In the genomic region with DNA sequence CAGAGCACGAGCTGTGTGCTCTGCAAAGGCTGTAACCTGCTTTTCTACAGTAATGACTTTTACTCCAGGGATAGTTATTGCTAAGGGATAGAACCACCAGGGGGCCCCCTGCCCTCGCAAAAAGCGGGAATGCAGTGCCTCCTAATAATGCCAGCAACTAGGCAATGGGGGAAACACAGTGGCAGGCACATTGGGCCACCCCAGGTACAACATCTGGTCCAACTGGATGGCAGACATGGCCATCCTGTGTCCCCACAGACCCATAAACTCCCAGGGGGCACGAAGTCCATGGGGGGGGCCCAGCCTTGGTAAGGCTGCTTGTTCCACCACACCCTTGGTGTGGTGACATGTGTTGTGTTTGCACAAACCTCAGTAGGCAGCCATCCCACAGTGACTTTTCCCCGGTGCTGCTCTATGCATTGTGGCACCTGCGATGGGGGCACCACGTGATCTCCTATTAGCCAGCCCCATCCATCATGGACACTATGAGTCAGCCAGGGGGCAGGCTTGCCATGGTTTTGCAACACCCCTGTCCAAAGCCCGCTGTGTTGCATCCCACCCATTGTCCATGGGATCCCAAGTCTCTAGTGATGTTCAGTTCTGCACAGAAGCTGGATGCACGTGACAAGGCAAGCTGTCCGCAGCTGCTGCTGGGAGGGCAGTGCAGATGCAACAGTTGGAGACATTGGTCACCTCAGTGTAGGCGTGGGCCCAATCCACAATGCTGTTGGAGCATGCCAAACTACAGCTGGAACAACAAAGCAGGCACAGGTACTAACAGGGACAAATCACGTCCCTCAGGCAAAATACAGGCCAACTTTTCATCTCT, we compare ENCODE assay signal across 8 cellular contexts.
DNase-seq lines count a peak whose midpoint lies in the region; ATAC-seq and TF ChIP-seq lines count a peak whose summit lies in the region.

No MANE protein-coding gene starts in this region.

- H3K36me3 ChIP-seq in KOPT-K1 (ENCODE audit: insufficient read depth, low read length) = no peaks in the 10 kb centered on the region
- no peaks in the 10 kb centered on the region for H3K36me3 ChIP-seq in sigmoid colon

- TF ChIP-seq CTCF in fibroblast of mammary gland (conservative IDR thresholded peaks at IDR 0.05; ENCODE audit: control insufficient read depth, insufficient read depth, low read depth, low read length) (peak; percentile 57), progenitor cell of endocrine pancreas (IDR thresholded peaks at IDR 0.05; ENCODE audit: unreplicated experiment) (peak; percentile 72), sigmoid colon (IDR thresholded peaks at IDR 0.05) (no peak)

- TF ChIP-seq EP300 in sigmoid colon (IDR thresholded peaks at IDR 0.05) = no peak

- ATAC-seq in GM21825 (IDR thresholded peaks at IDR 0.05; ENCODE audit: unreplicated experiment) = no peak

- peak; percentile 28 to 44 for DNase-seq in NCI-H524 (lab: John Stamatoyannopoulos, UW)
- DNase-seq in NCI-H524 treated with DMSO at 0.1 percent for 48 hours (lab: John Stamatoyannopoulos, UW) = no peak
- peak; percentile 39 for DNase-seq in SW480 (ENCODE audit: low spot score)
- DNase-seq in fibroblast of mammary gland (ENCODE audit: low read depth) = peak; percentile 25
- peak; percentile 45 for DNase-seq in progenitor cell of endocrine pancreas (ENCODE audit: low spot score, unreplicated experiment)
- no peak for DNase-seq in sigmoid colon

- no peaks in the 10 kb centered on the region for H3K4me1 Mint-ChIP-seq in progenitor cell of endocrine pancreas (ENCODE audit: low read depth)

- 58 to 75% methylated on average over 12 of the region's 12 CpGs for WGBS in sigmoid colon, 2 donors

- no peaks in the 10 kb centered on the region for H3K27me3 ChIP-seq in sigmoid colon

- H3K27me3 Mint-ChIP-seq in progenitor cell of endocrine pancreas = no peaks in the 10 kb centered on the region

- intact Hi-C loops in sigmoid colon (cut with DNase I) = no loop called here

- H3K4me1 ChIP-seq in sigmoid colon = no peaks in the 10 kb centered on the region

- no peak for TF ChIP-seq POLR2A in sigmoid colon (IDR thresholded peaks at IDR 0.05)

- H3K27ac ChIP-seq in KOPT-K1 (ENCODE audit: low read depth, low read length, poor library complexity, severe bottlenecking) (peak overlapping the region; percentile 46), sigmoid colon (no peak overlapping the region)

- H3K9me3 ChIP-seq in KOPT-K1 (ENCODE audit: insufficient read depth, low read length, poor library complexity, severe bottlenecking) (no peaks in the 10 kb centered on the region), sigmoid colon (no peaks in the 10 kb centered on the region)

- no peaks in the 10 kb centered on the region for H3K36me3 Mint-ChIP-seq in progenitor cell of endocrine pancreas (ENCODE audit: insufficient read depth)

- H3K4me3 Mint-ChIP-seq in progenitor cell of endocrine pancreas (ENCODE audit: low read depth) = no peak overlapping the region

- no peak overlapping the region for H3K4me3 ChIP-seq in fibroblast of mammary gland (ENCODE audit: control insufficient read depth, low read depth, low read length)
- H3K4me3 ChIP-seq in sigmoid colon = no peak overlapping the region

- no peak overlapping the region for H3K27ac Mint-ChIP-seq in progenitor cell of endocrine pancreas

- H3K9me3 Mint-ChIP-seq in progenitor cell of endocrine pancreas (ENCODE audit: low read depth) = peaks cover 3% of the 10 kb centered on the region

Comparison
In these comparisons a context has a peak if more than half of its experiments do, and no peak if none do; other contexts are left out.
1. DNase-seq: peak in NCI-H524 (2 of 2), SW480 (single experiment), fibroblast of mammary gland (single experiment) and progenitor cell of endocrine pancreas (single experiment); none in NCI-H524 treated with DMSO at 0.1 percent for 48 hours (single experiment) and sigmoid colon (single experiment).
2. CTCF ChIP-seq: peak in fibroblast of mammary gland (single experiment) and progenitor cell of endocrine pancreas (single experiment); none in sigmoid colon (0 of 4).